In the genomic region with DNA sequence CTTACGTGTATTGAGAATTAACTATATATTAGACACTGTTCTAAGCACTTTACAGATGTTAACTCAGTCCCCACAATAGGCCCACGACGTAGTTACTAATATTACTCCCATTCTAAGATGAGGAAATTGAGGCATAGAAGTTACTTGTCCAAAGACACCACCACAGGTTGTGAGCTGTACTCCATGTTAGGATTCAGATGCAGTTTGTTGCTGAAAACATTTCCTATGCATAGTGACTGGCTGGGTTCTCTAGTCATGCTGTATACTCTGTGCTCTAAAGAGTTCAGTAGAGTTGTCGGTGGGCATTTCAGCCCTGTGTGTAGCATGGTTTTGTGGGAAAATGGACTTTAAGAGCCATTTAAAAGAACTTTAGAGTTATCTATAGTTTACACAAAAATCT, we compare ENCODE assay signal across 16 cellular contexts.
DNase-seq lines count a peak whose midpoint lies in the region; ATAC-seq, FAIRE-seq and TF ChIP-seq lines count a peak whose summit lies in the region.
"Had no signal": no experiment of that assay in that cellular context is flagged by ENCODE, and none has a peak within 500 bp of the region (broad histone marks: within the 10 kb centered on the region; RNA-seq: fewer than 3 reads in every experiment).

No MANE protein-coding gene starts in this region.

- RAD21 ChIA-PET in GM12878 (lab: Charles Lee; ENCODE audit: unreplicated experiment), result no interaction called here

- H3K4me3 ChIP-seq in GM12878 (no peak overlapping the region), parathyroid adenoma (ENCODE audit: low read depth, low read length) (no peak overlapping the region)
- H3K4me3 ChIP-seq: GM23338 had no signal

- no peak overlapping the region for H3K4me3 Mint-ChIP-seq in endothelial cell (ENCODE audit: unreplicated experiment)
- H3K4me3 Mint-ChIP-seq in activated T-cell treated with anti-CD3 and anti-CD28 coated beads, Interleukin-2, amount 50 U/mL, for 72 hours, result no peak overlapping the region
- H3K4me3 Mint-ChIP-seq: CD4-positive, alpha-beta memory T cell; GM23338; H9 had no signal

- H3K79me2 ChIP-seq in GM12878 (ENCODE audit: control insufficient read depth, insufficient read depth, low read length) (no peaks in the 10 kb centered on the region), parathyroid adenoma (no peaks in the 10 kb centered on the region)

- no peaks in the 10 kb centered on the region for H3K27me3 Mint-ChIP-seq in endothelial cell (ENCODE audit: unreplicated experiment)
- no peaks in the 10 kb centered on the region for H3K27me3 Mint-ChIP-seq in activated T-cell treated with anti-CD3 and anti-CD28 coated beads, Interleukin-2, amount 50 U/mL, for 72 hours (ENCODE audit: low read depth)
- H3K27me3 Mint-ChIP-seq: CD4-positive, alpha-beta memory T cell had no signal

- no peak overlapping the region for H3K4me2 ChIP-seq in GM12878 (ENCODE audit: control insufficient read depth, insufficient read depth)
- peak overlapping the region; percentile 57 for H3K4me2 ChIP-seq in parathyroid adenoma (ENCODE audit: low read length)
- H3K4me2 ChIP-seq: GM23338 had no signal

- peak; percentile 19; the same call in 1 of the 3 replicates for ATAC-seq in GM12878
- ATAC-seq in activated T-cell treated with anti-CD3 and anti-CD28 coated beads, Interleukin-2, amount 50 U/mL, for 72 hours (replicated peaks in 1 of 2), result no peak
- no peak for ATAC-seq in activated CD4-positive, CD25-positive, alpha-beta regulatory T cell treated with anti-CD3 and anti-CD28 coated beads, Interleukin-2, amount 50 U/mL, for 24 hours
- ATAC-seq: GM23338, HCT116 had no signal

- no peak for TF ChIP-seq POLR2A in GM12878 (IDR thresholded peaks at IDR 0.05; ENCODE audit: low read depth, low read length)

- H3K9me3 Mint-ChIP-seq in endothelial cell (ENCODE audit: unreplicated experiment), result peaks cover 5% of the 10 kb centered on the region
- H3K9me3 Mint-ChIP-seq in activated T-cell treated with anti-CD3 and anti-CD28 coated beads, Interleukin-2, amount 50 U/mL, for 72 hours, result peaks cover 7 to 11% of the 10 kb centered on the region in 2 donors

- SMC1A ChIA-PET in GM12878 (lab: Charles Lee; ENCODE audit: uncharacterized antibody, unreplicated experiment), result interaction anchor here (1.3 to 1.5 kb wide), 2 partner anchors 11 to 36 kb away, joined by 3 to 4 read pairs; no protein-coding TSS in a partner anchor

- no TSS peak for BruUV-seq in GM12878 (replicated peaks; lab: Mats Ljungman, UMichigan)

- H3K27ac ChIP-seq in GM12878 (ENCODE audit: control insufficient read depth, insufficient read depth) (no peak overlapping the region), parathyroid adenoma (peak overlapping the region; percentile 77)

- H2AFZ ChIP-seq in GM12878 (ENCODE audit: control insufficient read depth, low read depth, low read length) (no peak overlapping the region), parathyroid adenoma (no peak overlapping the region)
- H2AFZ ChIP-seq: GM23338 had no signal

- TF ChIP-seq EP300 in GM12878 (IDR thresholded peaks at IDR 0.05; ENCODE audit: borderline replicate concordance in 1 of 2, control insufficient read depth in 1 of 2, low read depth in 2 of 2, low read length in 2 of 2), result no peak

- no peak for TF ChIP-seq RAD21 in GM12878 (IDR thresholded peaks at IDR 0.05; ENCODE audit: insufficient read depth, low read depth, low read length)

- H3K4me1 ChIP-seq in GM12878 (ENCODE audit: control insufficient read depth, insufficient read depth, low read length) (no peaks in the 10 kb centered on the region), parathyroid adenoma (peaks cover 6% of the 10 kb centered on the region)
- H3K4me1 ChIP-seq: Caco-2 had no signal

- in situ Hi-C loops in GM12878 (cut with MboI), result no loop called here

- peaks cover 10% of the 10 kb centered on the region for H3K36me3 Mint-ChIP-seq in endothelial cell (ENCODE audit: low read depth, unreplicated experiment)
- H3K36me3 Mint-ChIP-seq in activated T-cell treated with anti-CD3 and anti-CD28 coated beads, Interleukin-2, amount 50 U/mL, for 72 hours (ENCODE audit: insufficient read depth in 2 of 2), result peaks cover 14 to 17% of the 10 kb centered on the region in 2 donors

- POLR2A ChIA-PET in GM12878 (lab: Charles Lee), result interaction anchor here (0.6 to 0.8 kb wide), 2 partner anchors 77 to 187 kb away, joined by 3 read pairs; no protein-coding TSS in a partner anchor

- CTCF ChIA-PET in GM12878 (lab: Yijun Ruan, JAX), result interaction anchor here (1.0 to 1.4 kb wide), 3 partner anchors 11 to 103 kb away, joined by 3 to 4 read pairs (median 3); no protein-coding TSS in a partner anchor

- peak overlapping the region; percentile 6 for H3K27ac Mint-ChIP-seq in endothelial cell (ENCODE audit: unreplicated experiment)
- H3K27ac Mint-ChIP-seq in activated T-cell treated with anti-CD3 and anti-CD28 coated beads, Interleukin-2, amount 50 U/mL, for 72 hours, result no peak overlapping the region
- H3K27ac Mint-ChIP-seq: CD4-positive, alpha-beta memory T cell had no signal

- H3K27me3 ChIP-seq in GM12878 (replicated peaks in 1 of 2; ENCODE audit: control insufficient read depth in 2 of 2, insufficient read depth in 2 of 2, low read length in 1 of 2), result no peaks in the 10 kb centered on the region
- H3K27me3 ChIP-seq in parathyroid adenoma (ENCODE audit: control insufficient read depth, insufficient read depth, low read length), result no peaks in the 10 kb centered on the region

- no peak for FAIRE-seq in GM12878 (lab: Jason Lieb, UNC)
- FAIRE-seq: G401.6, GM18507 had no signal

- H4K20me1 ChIP-seq in GM12878 (ENCODE audit: control insufficient read depth, insufficient read depth), result no peaks in the 10 kb centered on the region

- TF ChIP-seq CTCF in GM12878 (IDR thresholded peaks at IDR 0.05 in 2 of 3, conservative IDR thresholded peaks at IDR 0.05 in 1 of 3; ENCODE audit: control insufficient read depth in 2 of 3, extremely low read depth in 1 of 3, insufficient read depth in 1 of 3, low read depth in 3 of 3, low read length in 3 of 3), result no peak
- TF ChIP-seq CTCF in endothelial cell (IDR thresholded peaks at IDR 0.05; ENCODE audit: unreplicated experiment), result no peak
- no peak for TF ChIP-seq CTCF in parathyroid adenoma (IDR thresholded peaks at IDR 0.05)

- 96% methylated on average over 4 of the region's 4 CpGs for WGBS in GM12878 (ENCODE audit: insufficient coverage, insufficient replicate concordance, low lambda C conversion rate, missing lambda C conversion rate)

- H3K9ac ChIP-seq in GM12878 (ENCODE audit: control insufficient read depth, insufficient read depth, low read length), result no peak overlapping the region
- H3K9ac ChIP-seq in parathyroid adenoma, result no peak overlapping the region

- H3K4me1 Mint-ChIP-seq in endothelial cell (ENCODE audit: unreplicated experiment), result peaks cover 13% of the 10 kb centered on the region
- no peaks in the 10 kb centered on the region for H3K4me1 Mint-ChIP-seq in activated T-cell treated with anti-CD3 and anti-CD28 coated beads, Interleukin-2, amount 50 U/mL, for 72 hours (ENCODE audit: low read depth)
- H3K4me1 Mint-ChIP-seq: CD4-positive, alpha-beta memory T cell had no signal

- H3K36me3 ChIP-seq in GM12878 (ENCODE audit: control insufficient read depth in 2 of 2, insufficient read depth in 2 of 2, low read length in 1 of 2) (peaks cover 2 to 14% of the 10 kb centered on the region in 2 experiments; a peak in 3 of 4 replicates), parathyroid adenoma (ENCODE audit: control insufficient read depth, insufficient read depth, low read length) (no peaks in the 10 kb centered on the region)

- intact Hi-C loops in GM12878 (cut with micrococcal nuclease; ENCODE audit: unreplicated experiment), result loop anchor here (10.0 kb wide), 1 partner anchor 103 kb away; no protein-coding TSS in a partner anchor

- no peak for DNase-seq in GM12878 (ENCODE audit: low read depth, low spot score)
- DNase-seq in endothelial cell (ENCODE audit: low spot score), result no peak
- no peak for DNase-seq in activated T-cell treated with anti-CD3 and anti-CD28 coated beads, Interleukin-2, amount 50 U/mL, for 72 hours
- no peak for DNase-seq in HuH-7 (ENCODE audit: low spot score)
- DNase-seq: C1 segment of cervical spinal cord; Caco-2; CD4-positive, alpha-beta memory T cell; DMS153; DND-41; H9 had no signal

- H3K9me3 ChIP-seq in GM12878 (replicated peaks; ENCODE audit: control insufficient read depth, insufficient read depth, low read length) (peaks cover 3% of the 10 kb centered on the region), parathyroid adenoma (ENCODE audit: control insufficient read depth, low read length) (no peaks in the 10 kb centered on the region)
- H3K9me3 ChIP-seq: Caco-2 had no signal

TF ChIP-seq in GM12878, 131 proteins besides CTCF, POLR2A, EP300 and RAD21:
- TF ChIP-seq YBX1 (IDR thresholded peaks at IDR 0.05) (no peak), POLR2AphosphoS5 (IDR thresholded peaks at IDR 0.05; ENCODE audit: low read length) (peak; percentile 24; the same call in 1 of the 2 replicates)
